9 cellular contexts compared by ENCODE assay signal in genomic region chr15:39874890-39875549, GRCh38. TPM values are rescaled to one million over a fixed set of nuclear protein-coding genes. Genes with fewer than 3 reads are reported as not detected.
DNase-seq lines count a peak whose midpoint lies in the region; ATAC-seq and TF ChIP-seq lines count a peak whose summit lies in the region.
"Had no signal": no experiment of that assay in that cellular context is flagged by ENCODE, and none has a peak within 500 bp of the region (broad histone marks: within the 10 kb centered on the region; RNA-seq: fewer than 3 reads in every experiment).

No MANE protein-coding gene starts in this region.

- H2BK5ac ChIP-seq in IMR-90 (ENCODE audit: low read depth, low read length, poor library complexity, severe bottlenecking), result no peak overlapping the region

- POLR2A ChIA-PET in IMR-90 (lab: Charles Lee; ENCODE audit: unreplicated experiment), result no interaction called here

- no peak overlapping the region for H2BK15ac ChIP-seq in IMR-90 (ENCODE audit: low read depth, low read length)

- H2BK120ac ChIP-seq in IMR-90 (ENCODE audit: low read depth, low read length), result no peak overlapping the region

- no peak overlapping the region for H3K18ac ChIP-seq in IMR-90 (ENCODE audit: low read depth, low read length)

- H4K91ac ChIP-seq in IMR-90 (ENCODE audit: insufficient read depth, low read depth, low read length), result no peak overlapping the region

- peak; percentile 52 for TF ChIP-seq RAD21 in IMR-90 (IDR thresholded peaks at IDR 0.05; ENCODE audit: low read length)

- peaks cover 38% of the 10 kb centered on the region for H3K9me1 ChIP-seq in IMR-90 (ENCODE audit: insufficient read depth, low read length)

- no peaks in the 10 kb centered on the region for H3K27me3 ChIP-seq in IMR-90 (ENCODE audit: control insufficient read depth, insufficient read depth, low read length)
- H3K27me3 ChIP-seq in smooth muscle cell (ENCODE audit: low read depth), result no peaks in the 10 kb centered on the region

- H3K27ac ChIP-seq in IMR-90 (ENCODE audit: insufficient read depth, low read length) (no peak overlapping the region), smooth muscle cell (ENCODE audit: low read depth) (no peak overlapping the region)

- no peaks in the 10 kb centered on the region for H3K36me3 ChIP-seq in IMR-90 (ENCODE audit: control insufficient read depth, insufficient read depth, low read length)
- no peaks in the 10 kb centered on the region for H3K36me3 ChIP-seq in smooth muscle cell (ENCODE audit: low read depth)

- H3K79me1 ChIP-seq in IMR-90 (ENCODE audit: low read depth in 1 of 2, low read length in 2 of 2), result peaks cover 34 to 88% of the 10 kb centered on the region in 2 experiments

- H3K4ac ChIP-seq in IMR-90 (ENCODE audit: low read depth, low read length), result no peak overlapping the region

- H3K4me3 ChIP-seq in IMR-90 (ENCODE audit: insufficient read depth, low read depth, low read length) (no peak overlapping the region), fibroblast of mammary gland (ENCODE audit: control insufficient read depth, low read depth, low read length) (no peak overlapping the region), smooth muscle cell (no peak overlapping the region)

- CTCF ChIA-PET in IMR-90 (lab: Yijun Ruan, JAX), result interaction anchor here (0.7 to 1.7 kb wide), 6 partner anchors 15 to 997 kb away, joined by 3 to 9 read pairs (median 3); no protein-coding TSS in a partner anchor

- dilution Hi-C loops in IMR-90 (cut with HindIII; ENCODE audit: low sequenced_read_pairs, unreplicated experiment), result no loop called here

- no TSS peak for BruUV-seq in IMR-90 (replicated peaks; lab: Mats Ljungman, UMichigan)

- no peak for TF ChIP-seq POLR2A in IMR-90 (IDR thresholded peaks at IDR 0.05; ENCODE audit: low read depth, low read length)

- no CpG with 5 or more reads among the region's 9 CpGs for WGBS in IMR-90 (ENCODE audit: extremely low coverage in 2 of 2, insufficient read length in 1 of 2), 2 experiments
- WGBS in smooth muscle cell (ENCODE audit: low lambda C conversion rate), result 77% methylated on average over 9 of the region's 9 CpGs

- H2AK5ac ChIP-seq in IMR-90 (ENCODE audit: low read depth, low read length), result no peak overlapping the region

- intact Hi-C loops in IMR-90 (cut with micrococcal nuclease), result loop anchor here (1.0 to 2.0 kb wide), 2 partner anchors 86 to 188 kb away; no protein-coding TSS in a partner anchor

- no peak overlapping the region for H2AK9ac ChIP-seq in IMR-90 (replicated peaks; ENCODE audit: low read depth, low read length, poor library complexity)

- H3K9ac ChIP-seq in IMR-90 (ENCODE audit: low read depth, low read length) (no peak overlapping the region), smooth muscle cell (ENCODE audit: low read depth) (no peak overlapping the region)

- no peak overlapping the region for H2BK20ac ChIP-seq in IMR-90 (ENCODE audit: low read depth, low read length)

- H2AFZ ChIP-seq in IMR-90 (replicated peaks; ENCODE audit: low read length, poor library complexity) (no peak overlapping the region), smooth muscle cell (ENCODE audit: low read depth) (no peak overlapping the region)

- TF ChIP-seq CTCF in IMR-90 (conservative IDR thresholded peaks at IDR 0.05; ENCODE audit: low read depth, low read length), result peak; percentile 51
- peak; percentile 84 for TF ChIP-seq CTCF in fibroblast of mammary gland (conservative IDR thresholded peaks at IDR 0.05; ENCODE audit: control insufficient read depth, insufficient read depth, low read depth, low read length)
- peak; percentile 41 for TF ChIP-seq CTCF in smooth muscle cell (IDR thresholded peaks at IDR 0.05; ENCODE audit: borderline replicate concordance, insufficient read depth, poor library complexity, severe bottlenecking)

- H3K23ac ChIP-seq in IMR-90 (ENCODE audit: low read depth, low read length), result no peak overlapping the region

- no peak overlapping the region for H4K8ac ChIP-seq in IMR-90 (ENCODE audit: low read depth in 2 of 2, low read length in 2 of 2)

- no peak overlapping the region for H3K14ac ChIP-seq in IMR-90 (replicated peaks; ENCODE audit: low read depth, low read length)

- in situ Hi-C loops in IMR-90 (cut with MboI; ENCODE audit: low sequenced_read_pairs), result no loop called here

- peaks cover 16% of the 10 kb centered on the region for H3K4me1 ChIP-seq in IMR-90 (ENCODE audit: control insufficient read depth, insufficient read depth, low read length)
- H3K4me1 ChIP-seq in smooth muscle cell (ENCODE audit: low read depth), result no peaks in the 10 kb centered on the region

- no peak overlapping the region for H4K5ac ChIP-seq in IMR-90 (ENCODE audit: low read depth, low read length)

- ATAC-seq in IMR-90 (ENCODE audit: low read depth) (no peak), HG02610 (IDR thresholded peaks at IDR 0.05; ENCODE audit: unreplicated experiment) (no peak)

- no peaks in the 10 kb centered on the region for H3F3A ChIP-seq in smooth muscle cell (ENCODE audit: low read depth)

- H3K79me2 ChIP-seq in smooth muscle cell (ENCODE audit: low read depth), result no peaks in the 10 kb centered on the region

- DNase-seq in NCI-H1105 treated with DMSO at 0.1 percent for 48 hours (lab: John Stamatoyannopoulos, UW), result peak; percentile 32
- no peak for DNase-seq in NCI-H1105 (lab: John Stamatoyannopoulos, UW)
- DNase-seq in IMR-90, result no peak
- peak; percentile 31 for DNase-seq in SW480 (ENCODE audit: low spot score)
- peak; percentile 69 for DNase-seq in fibroblast of mammary gland (ENCODE audit: low read depth)
- no peak for DNase-seq in smooth muscle cell (lab: John Stamatoyannopoulos, UW; ENCODE audit: unreplicated experiment)
- DNase-seq in activated T-cell treated with anti-CD3 and anti-CD28 coated beads, Interleukin-2, amount 50 U/mL, for 1 hour, result no peak
- DNase-seq: activated B cell treated with CpG ODN at 0.5 μM for 24 hours had no signal

- no peak overlapping the region for H3K4me2 ChIP-seq in IMR-90 (ENCODE audit: low read depth, low read length)
- no peak overlapping the region for H3K4me2 ChIP-seq in smooth muscle cell

- H3K56ac ChIP-seq in IMR-90 (ENCODE audit: extremely low read depth, insufficient read depth, low read length), result no peak overlapping the region

- no peaks in the 10 kb centered on the region for H3K9me3 ChIP-seq in IMR-90 (ENCODE audit: control insufficient read depth, insufficient read depth, low read length)
- H3K9me3 ChIP-seq in smooth muscle cell (replicated peaks; ENCODE audit: low read depth), result no peaks in the 10 kb centered on the region

- H4K20me1 ChIP-seq in IMR-90 (ENCODE audit: insufficient read depth, low read length) (peaks cover 79% of the 10 kb centered on the region; the same call in 1 of the 2 replicates), smooth muscle cell (ENCODE audit: low read depth) (peaks cover 6% of the 10 kb centered on the region)

TF ChIP-seq in IMR-90, 13 proteins besides CTCF, POLR2A, EP300 and RAD21:
- no peak for TF ChIP-seq MXI1 (IDR thresholded peaks at IDR 0.05; ENCODE audit: borderline replicate concordance, low read depth, low read length)
- TF ChIP-seq SMC3 (IDR thresholded peaks at IDR 0.05; ENCODE audit: low read depth, low read length), result peak; percentile 43
- no peak for TF ChIP-seq RCOR1 (IDR thresholded peaks at IDR 0.05; ENCODE audit: insufficient replicate concordance, low read length)
- TF ChIP-seq BHLHE40 (IDR thresholded peaks at IDR 0.05; ENCODE audit: low read depth, low read length), result no peak
- no peak for TF ChIP-seq RFX5 (IDR thresholded peaks at IDR 0.05; ENCODE audit: low read depth, low read length)
- no peak for TF ChIP-seq NFE2L2 (IDR thresholded peaks at IDR 0.05; ENCODE audit: low read depth, low read length)

RNA-seq across cellular contexts. Expression of gene GPR176, which starts 45.0 kb away (rescaled TPM):
- total RNA-seq in IMR-90 (2012; rRNA removed) (194 and 246 TPM in 2 replicates), smooth muscle cell (20.0 and 23.8 TPM in 2 replicates)
- polyA plus RNA-seq in IMR-90 (2012; rRNA removed) (114 and 118 TPM in 2 replicates), smooth muscle cell (17.0 and 22.4 TPM in 2 replicates)
- 89.6 and 120 TPM in 2 replicates for polyA plus RNA-seq in IMR-90 (2012; cell fraction: cytosol; rRNA removed)
- 71.7 and 95.1 TPM in 2 replicates for polyA plus RNA-seq in IMR-90 (2012; cell fraction: nucleus; rRNA removed; ENCODE audit: low replicate concordance)
- total RNA-seq: activated B cell treated with CpG ODN at 0.5 μM for 24 hours had no signal

RNA-seq across cellular contexts. Expression of gene EIF2AK4, which starts 58.9 kb away (rescaled TPM):
- total RNA-seq in IMR-90 (2012; rRNA removed) (132 and 139 TPM in 2 replicates), smooth muscle cell (56.5 and 59.0 TPM in 2 replicates)
- polyA plus RNA-seq in IMR-90 (2012; rRNA removed) (75.3 and 80.3 TPM in 2 replicates), smooth muscle cell (69.2 and 72.9 TPM in 2 replicates)
- 35.6 and 77.8 TPM in 2 replicates for polyA plus RNA-seq in IMR-90 (2012; cell fraction: cytosol; rRNA removed)
- 20.2 and 41.4 TPM in 2 replicates for polyA plus RNA-seq in IMR-90 (2012; cell fraction: nucleus; rRNA removed; ENCODE audit: low replicate concordance)

Comparison
In these comparisons a context has a peak if more than half of its experiments do, and no peak if none do; other contexts are left out.
1. DNase-seq: peak in NCI-H1105 treated with DMSO at 0.1 percent for 48 hours (single experiment), SW480 (single experiment) and fibroblast of mammary gland (single experiment); none in NCI-H1105 (single experiment), IMR-90 (single experiment), smooth muscle cell (single experiment) and activated T-cell treated with anti-CD3 and anti-CD28 coated beads, Interleukin-2, amount 50 U/mL, for 1 hour (single experiment).
2. Peak in every context shown above with its lines, with median percentiles within 50 percentile points of each other: CTCF ChIP-seq.